ENCODE assay signal across 20 cellular contexts in genomic region chr5:14246350-14247053, GRCh38.
DNase-seq lines count a peak whose midpoint lies in the region; ATAC-seq and TF ChIP-seq lines count a peak whose summit lies in the region.
"Had no signal": no experiment of that assay in that cellular context is flagged by ENCODE, and none has a peak within 500 bp of the region (broad histone marks: within the 10 kb centered on the region; RNA-seq: fewer than 3 reads in every experiment).

No MANE protein-coding gene starts in this region.

- H3K9ac ChIP-seq in smooth muscle cell (ENCODE audit: low read depth), result no peak overlapping the region

- H4K20me1 ChIP-seq in smooth muscle cell (ENCODE audit: low read depth), result peaks cover 99% of the 10 kb centered on the region

- H3K36me3 ChIP-seq in left ventricle myocardium inferior, result no peaks in the 10 kb centered on the region
- H3K36me3 ChIP-seq in smooth muscle cell (ENCODE audit: low read depth), result no peaks in the 10 kb centered on the region
- H3K36me3 ChIP-seq: ascending aorta, heart right ventricle, prostate gland, WERI-Rb-1 had no signal

- peaks cover 40 to 73% of the 10 kb centered on the region in 2 donors for H3K4me1 Mint-ChIP-seq in stimulated activated naive B cell treated with anti-CD40 and anti-IgM and Interleukin-4, amounts not matched to agents 10 μg/mL and 1 μg/mL and 100 μg/mL, for 72 hours
- no peaks in the 10 kb centered on the region for H3K4me1 Mint-ChIP-seq in activated T-cell treated with anti-CD3 and anti-CD28 coated beads, Interleukin-2, amount 50 U/mL, for 24 hours (ENCODE audit: low read depth)
- H3K4me1 Mint-ChIP-seq: activated naive CD4-positive, alpha-beta T cell treated with anti-CD3 and anti-CD28 coated beads, Interleukin-2, amount 10 ng/mL, durations not matched to agents 7 days and 5 days had no signal

- 92% methylated on average over 9 of the region's 9 CpGs for WGBS in smooth muscle cell (ENCODE audit: low lambda C conversion rate)

- intact Hi-C loops in left ventricle myocardium inferior (cut with micrococcal nuclease) (no loop called here), left cardiac atrium (cut with DNase I) (no loop called here)

- H3F3A ChIP-seq in smooth muscle cell (ENCODE audit: low read depth), result peaks cover 3% of the 10 kb centered on the region

- H3K79me2 ChIP-seq in smooth muscle cell (ENCODE audit: low read depth), result peaks cover 97% of the 10 kb centered on the region

- H3K4me3 Mint-ChIP-seq in stimulated activated naive B cell treated with anti-CD40 and anti-IgM and Interleukin-4, amounts not matched to agents 10 μg/mL and 1 μg/mL and 100 μg/mL, for 72 hours, result no peak overlapping the region
- H3K4me3 Mint-ChIP-seq in activated T-cell treated with anti-CD3 and anti-CD28 coated beads, Interleukin-2, amount 50 U/mL, for 24 hours, result no peak overlapping the region
- H3K4me3 Mint-ChIP-seq: activated CD4-positive, alpha-beta memory T cell treated with anti-CD3 and anti-CD28 coated beads for 36 hours; activated naive CD4-positive, alpha-beta T cell treated with anti-CD3 and anti-CD28 coated beads, Interleukin-2, amount 10 ng/mL, durations not matched to agents 7 days and 5 days; CD4-positive, alpha-beta T cell; natural killer cell had no signal

- TF ChIP-seq CTCF in left ventricle myocardium inferior (IDR thresholded peaks at IDR 0.05; ENCODE audit: borderline replicate concordance) (no peak), smooth muscle cell (IDR thresholded peaks at IDR 0.05; ENCODE audit: borderline replicate concordance, insufficient read depth, poor library complexity, severe bottlenecking) (no peak)

- no peak overlapping the region for H3K4me3 ChIP-seq in left ventricle myocardium inferior
- H3K4me3 ChIP-seq in smooth muscle cell, result no peak overlapping the region
- H3K4me3 ChIP-seq: ascending aorta, heart right ventricle, prostate gland had no signal

- no peaks in the 10 kb centered on the region for H3K27me3 Mint-ChIP-seq in stimulated activated naive B cell treated with anti-CD40 and anti-IgM and Interleukin-4, amounts not matched to agents 10 μg/mL and 1 μg/mL and 100 μg/mL, for 72 hours
- peaks cover 16% of the 10 kb centered on the region for H3K27me3 Mint-ChIP-seq in activated T-cell treated with anti-CD3 and anti-CD28 coated beads, Interleukin-2, amount 50 U/mL, for 24 hours
- H3K27me3 Mint-ChIP-seq: CD4-positive, alpha-beta T cell had no signal

- H3K27ac ChIP-seq in left ventricle myocardium inferior (replicated peaks) (peak overlapping the region; percentile 29), smooth muscle cell (ENCODE audit: low read depth) (no peak overlapping the region)
- H3K27ac ChIP-seq: ascending aorta, prostate gland, WERI-Rb-1 had no signal

- no peak for DNase-seq in left ventricle myocardium inferior
- DNase-seq in left cardiac atrium, result no peak
- peak; percentile 34 for DNase-seq in NCI-H69 (lab: John Stamatoyannopoulos, UW)
- DNase-seq in myocyte (ENCODE audit: low read depth), result peak; percentile 50
- DNase-seq in stimulated activated naive B cell treated with anti-CD40 and anti-IgM and Interleukin-4, amounts not matched to agents 10 μg/mL and 1 μg/mL and 100 μg/mL, for 72 hours, result no peak
- no peak for DNase-seq in activated T-cell treated with anti-CD3 and anti-CD28 coated beads, Interleukin-2, amount 50 U/mL, for 24 hours
- no peak for DNase-seq in smooth muscle cell (lab: John Stamatoyannopoulos, UW; ENCODE audit: unreplicated experiment)
- no peak for DNase-seq in occipital lobe (lab: John Stamatoyannopoulos, UW)
- DNase-seq: activated CD4-positive, alpha-beta memory T cell treated with anti-CD3 and anti-CD28 coated beads for 36 hours; activated naive CD4-positive, alpha-beta T cell treated with anti-CD3 and anti-CD28 coated beads, Interleukin-2, amount 10 ng/mL, durations not matched to agents 7 days and 5 days; CD4-positive, alpha-beta T cell; heart right ventricle; Karpas-422; natural killer cell; NCI-H1092; NCI-H2081 treated with DMSO at 0.1 percent for 48 hours; NCI-H774; WERI-Rb-1 had no signal

- no peaks in the 10 kb centered on the region for H3K9me3 Mint-ChIP-seq in stimulated activated naive B cell treated with anti-CD40 and anti-IgM and Interleukin-4, amounts not matched to agents 10 μg/mL and 1 μg/mL and 100 μg/mL, for 72 hours
- H3K9me3 Mint-ChIP-seq in activated T-cell treated with anti-CD3 and anti-CD28 coated beads, Interleukin-2, amount 50 U/mL, for 24 hours, result no peaks in the 10 kb centered on the region
- H3K9me3 Mint-ChIP-seq: activated CD4-positive, alpha-beta memory T cell treated with anti-CD3 and anti-CD28 coated beads for 36 hours; activated naive CD4-positive, alpha-beta T cell treated with anti-CD3 and anti-CD28 coated beads, Interleukin-2, amount 10 ng/mL, durations not matched to agents 7 days and 5 days; CD4-positive, alpha-beta T cell; natural killer cell had no signal

- ATAC-seq in left cardiac atrium, result no peak
- ATAC-seq in stimulated activated naive B cell treated with anti-CD40 and anti-IgM and Interleukin-4, amounts not matched to agents 10 μg/mL and 1 μg/mL and 100 μg/mL, for 72 hours (replicated peaks), result no peak

- no peak overlapping the region for H2AFZ ChIP-seq in smooth muscle cell (ENCODE audit: low read depth)

- H3K27ac Mint-ChIP-seq in stimulated activated naive B cell treated with anti-CD40 and anti-IgM and Interleukin-4, amounts not matched to agents 10 μg/mL and 1 μg/mL and 100 μg/mL, for 72 hours, result peak overlapping the region; percentile 56
- H3K27ac Mint-ChIP-seq in activated T-cell treated with anti-CD3 and anti-CD28 coated beads, Interleukin-2, amount 50 U/mL, for 24 hours, result no peak overlapping the region
- H3K27ac Mint-ChIP-seq: activated CD4-positive, alpha-beta memory T cell treated with anti-CD3 and anti-CD28 coated beads for 36 hours; activated naive CD4-positive, alpha-beta T cell treated with anti-CD3 and anti-CD28 coated beads, Interleukin-2, amount 10 ng/mL, durations not matched to agents 7 days and 5 days; CD4-positive, alpha-beta T cell; natural killer cell had no signal

- H3K4me2 ChIP-seq in smooth muscle cell, result no peak overlapping the region

- H3K27me3 ChIP-seq in left ventricle myocardium inferior (ENCODE audit: low read depth) (no peaks in the 10 kb centered on the region), smooth muscle cell (ENCODE audit: low read depth) (no peaks in the 10 kb centered on the region)
- H3K27me3 ChIP-seq: ascending aorta, heart right ventricle had no signal

- no peaks in the 10 kb centered on the region for H3K9me3 ChIP-seq in left ventricle myocardium inferior (replicated peaks)
- no peaks in the 10 kb centered on the region for H3K9me3 ChIP-seq in smooth muscle cell (replicated peaks; ENCODE audit: low read depth)
- H3K9me3 ChIP-seq: ascending aorta, heart right ventricle, prostate gland had no signal

- H3K4me1 ChIP-seq in left ventricle myocardium inferior, result peaks cover 95% of the 10 kb centered on the region
- peaks cover 6% of the 10 kb centered on the region for H3K4me1 ChIP-seq in smooth muscle cell (ENCODE audit: low read depth)
- H3K4me1 ChIP-seq: prostate gland had no signal

- H3K36me3 Mint-ChIP-seq in stimulated activated naive B cell treated with anti-CD40 and anti-IgM and Interleukin-4, amounts not matched to agents 10 μg/mL and 1 μg/mL and 100 μg/mL, for 72 hours, result peaks cover 0 to 3% of the 10 kb centered on the region in 2 donors
- H3K36me3 Mint-ChIP-seq in activated T-cell treated with anti-CD3 and anti-CD28 coated beads, Interleukin-2, amount 50 U/mL, for 24 hours (ENCODE audit: low read depth), result no peaks in the 10 kb centered on the region
- H3K36me3 Mint-ChIP-seq: activated CD4-positive, alpha-beta memory T cell treated with anti-CD3 and anti-CD28 coated beads for 36 hours; activated naive CD4-positive, alpha-beta T cell treated with anti-CD3 and anti-CD28 coated beads, Interleukin-2, amount 10 ng/mL, durations not matched to agents 7 days and 5 days; natural killer cell had no signal

Comparison
In these comparisons a context has a peak if more than half of its experiments do, and no peak if none do; other contexts are left out.
1. DNase-seq: peak in NCI-H69 (single experiment) and myocyte (single experiment); none in left ventricle myocardium inferior (single experiment), left cardiac atrium (single experiment), stimulated activated naive B cell treated with anti-CD40 and anti-IgM and Interleukin-4, amounts not matched to agents 10 μg/mL and 1 μg/mL and 100 μg/mL, for 72 hours (single experiment), activated T-cell treated with anti-CD3 and anti-CD28 coated beads, Interleukin-2, amount 50 U/mL, for 24 hours (single experiment), smooth muscle cell (single experiment) and occipital lobe (single experiment).